ENCODE assay signal across 3 cellular contexts in the genomic region with DNA sequence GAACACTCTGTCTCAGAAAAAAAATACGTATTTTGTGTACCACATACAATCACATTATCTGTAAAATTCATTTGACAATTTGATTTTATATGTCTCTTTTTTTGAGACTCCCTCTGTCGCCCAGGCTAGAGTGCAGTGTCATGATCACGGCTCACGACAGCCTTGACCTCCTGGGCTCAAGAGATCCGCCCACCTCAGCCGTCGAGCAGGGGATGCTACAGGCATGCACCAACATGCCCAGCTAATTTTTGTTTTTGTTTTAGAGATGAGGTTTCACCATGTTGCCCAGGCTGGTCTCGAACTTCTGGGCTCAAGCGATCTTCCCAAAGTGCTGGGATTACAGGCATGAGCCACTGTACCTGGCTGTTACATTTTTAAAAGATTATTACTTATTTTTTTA.
TF ChIP-seq lines count a peak whose summit lies in the region.

No MANE protein-coding gene starts in this region.

TF ChIP-seq in HepG2, 621 proteins besides CTCF, POLR2A, EP300 and RAD21 (continues in another document):
- TF ChIP-seq ZNF788 (CRISPR knock-in tag; IDR thresholded peaks at IDR 0.05; ENCODE audit: borderline replicate concordance) (no peak), SRSF4 (IDR thresholded peaks at IDR 0.05; ENCODE audit: low read depth, low read length, poor library complexity, severe bottlenecking) (no peak), CEBPG (CRISPR knock-in tag; IDR thresholded peaks at IDR 0.05) (no peak), CBX5 (CRISPR knock-in tag; IDR thresholded peaks at IDR 0.05; ENCODE audit: borderline replicate concordance) (no peak), ZNF660 (CRISPR knock-in tag; IDR thresholded peaks at IDR 0.05; ENCODE audit: borderline replicate concordance, low read depth) (no peak), BORCS8-MEF2B (CRISPR knock-in tag; IDR thresholded peaks at IDR 0.05) (no peak), POLR2AphosphoS5 (IDR thresholded peaks at IDR 0.05; ENCODE audit: low read depth, low read length) (no peak), RXRB (CRISPR knock-in tag; IDR thresholded peaks at IDR 0.05; ENCODE audit: borderline replicate concordance) (no peak), ARNT (IDR thresholded peaks at IDR 0.05) (no peak), NCOA2 (CRISPR knock-in tag; IDR thresholded peaks at IDR 0.05) (no peak)
- TF ChIP-seq, protein P1, sequence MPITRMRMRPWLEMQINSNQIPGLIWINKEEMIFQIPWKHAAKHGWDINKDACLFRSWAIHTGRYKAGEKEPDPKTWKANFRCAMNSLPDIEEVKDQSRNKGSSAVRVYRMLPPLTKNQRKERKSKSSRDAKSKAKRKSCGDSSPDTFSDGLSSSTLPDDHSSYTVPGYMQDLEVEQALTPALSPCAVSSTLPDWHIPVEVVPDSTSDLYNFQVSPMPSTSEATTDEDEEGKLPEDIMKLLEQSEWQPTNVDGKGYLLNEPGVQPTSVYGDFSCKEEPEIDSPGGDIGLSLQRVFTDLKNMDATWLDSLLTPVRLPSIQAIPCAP (CRISPR knock-in tag; IDR thresholded peaks at IDR 0.05; ENCODE audit: low read depth) = no peak
- TF ChIP-seq, protein P2, sequence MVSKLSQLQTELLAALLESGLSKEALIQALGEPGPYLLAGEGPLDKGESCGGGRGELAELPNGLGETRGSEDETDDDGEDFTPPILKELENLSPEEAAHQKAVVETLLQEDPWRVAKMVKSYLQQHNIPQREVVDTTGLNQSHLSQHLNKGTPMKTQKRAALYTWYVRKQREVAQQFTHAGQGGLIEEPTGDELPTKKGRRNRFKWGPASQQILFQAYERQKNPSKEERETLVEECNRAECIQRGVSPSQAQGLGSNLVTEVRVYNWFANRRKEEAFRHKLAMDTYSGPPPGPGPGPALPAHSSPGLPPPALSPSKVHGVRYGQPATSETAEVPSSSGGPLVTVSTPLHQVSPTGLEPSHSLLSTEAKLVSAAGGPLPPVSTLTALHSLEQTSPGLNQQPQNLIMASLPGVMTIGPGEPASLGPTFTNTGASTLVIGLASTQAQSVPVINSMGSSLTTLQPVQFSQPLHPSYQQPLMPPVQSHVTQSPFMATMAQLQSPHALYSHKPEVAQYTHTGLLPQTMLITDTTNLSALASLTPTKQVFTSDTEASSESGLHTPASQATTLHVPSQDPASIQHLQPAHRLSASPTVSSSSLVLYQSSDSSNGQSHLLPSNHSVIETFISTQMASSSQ (IDR thresholded peaks at IDR 0.05; ENCODE audit: low read depth) = no peak
- TF ChIP-seq, protein P2 (CRISPR knock-in tag; IDR thresholded peaks at IDR 0.05; ENCODE audit: borderline replicate concordance) = no peak
- TF ChIP-seq, protein P3, sequence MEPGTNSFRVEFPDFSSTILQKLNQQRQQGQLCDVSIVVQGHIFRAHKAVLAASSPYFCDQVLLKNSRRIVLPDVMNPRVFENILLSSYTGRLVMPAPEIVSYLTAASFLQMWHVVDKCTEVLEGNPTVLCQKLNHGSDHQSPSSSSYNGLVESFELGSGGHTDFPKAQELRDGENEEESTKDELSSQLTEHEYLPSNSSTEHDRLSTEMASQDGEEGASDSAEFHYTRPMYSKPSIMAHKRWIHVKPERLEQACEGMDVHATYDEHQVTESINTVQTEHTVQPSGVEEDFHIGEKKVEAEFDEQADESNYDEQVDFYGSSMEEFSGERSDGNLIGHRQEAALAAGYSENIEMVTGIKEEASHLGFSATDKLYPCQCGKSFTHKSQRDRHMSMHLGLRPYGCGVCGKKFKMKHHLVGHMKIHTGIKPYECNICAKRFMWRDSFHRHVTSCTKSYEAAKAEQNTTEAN (CRISPR knock-in tag; conservative IDR thresholded peaks at IDR 0.05) = no peak

TF ChIP-seq in IMR-90, 13 proteins besides CTCF, POLR2A, EP300 and RAD21:
- TF ChIP-seq, protein P4, sequence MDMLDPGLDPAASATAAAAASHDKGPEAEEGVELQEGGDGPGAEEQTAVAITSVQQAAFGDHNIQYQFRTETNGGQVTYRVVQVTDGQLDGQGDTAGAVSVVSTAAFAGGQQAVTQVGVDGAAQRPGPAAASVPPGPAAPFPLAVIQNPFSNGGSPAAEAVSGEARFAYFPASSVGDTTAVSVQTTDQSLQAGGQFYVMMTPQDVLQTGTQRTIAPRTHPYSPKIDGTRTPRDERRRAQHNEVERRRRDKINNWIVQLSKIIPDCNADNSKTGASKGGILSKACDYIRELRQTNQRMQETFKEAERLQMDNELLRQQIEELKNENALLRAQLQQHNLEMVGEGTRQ (IDR thresholded peaks at IDR 0.05; ENCODE audit: low read depth, low read length) = no peak
- TF ChIP-seq BHLHE40 (IDR thresholded peaks at IDR 0.05; ENCODE audit: low read depth, low read length) (no peak), RFX5 (IDR thresholded peaks at IDR 0.05; ENCODE audit: low read depth, low read length) (no peak), FOS (IDR thresholded peaks at IDR 0.05; ENCODE audit: low read depth, low read length) (no peak), RCOR1 (IDR thresholded peaks at IDR 0.05; ENCODE audit: insufficient replicate concordance, low read length) (no peak), CHD1 (IDR thresholded peaks at IDR 0.05; ENCODE audit: low read depth, low read length) (no peak), SMC3 (IDR thresholded peaks at IDR 0.05; ENCODE audit: low read depth, low read length) (no peak), NFE2L2 (IDR thresholded peaks at IDR 0.05; ENCODE audit: low read depth, low read length) (no peak), MAZ (IDR thresholded peaks at IDR 0.05; ENCODE audit: borderline replicate concordance, low read depth, low read length) (no peak), MAFK (IDR thresholded peaks at IDR 0.05; ENCODE audit: low read depth, low read length) (no peak)

TF ChIP-seq in H1, 55 proteins besides CTCF, POLR2A, EP300 and RAD21:
- no peak for TF ChIP-seq JUN (IDR thresholded peaks at IDR 0.05; ENCODE audit: low read depth, low read length)
- TF ChIP-seq SP2 (IDR thresholded peaks at IDR 0.05; ENCODE audit: low read length) = no peak
- TF ChIP-seq, protein P5, sequence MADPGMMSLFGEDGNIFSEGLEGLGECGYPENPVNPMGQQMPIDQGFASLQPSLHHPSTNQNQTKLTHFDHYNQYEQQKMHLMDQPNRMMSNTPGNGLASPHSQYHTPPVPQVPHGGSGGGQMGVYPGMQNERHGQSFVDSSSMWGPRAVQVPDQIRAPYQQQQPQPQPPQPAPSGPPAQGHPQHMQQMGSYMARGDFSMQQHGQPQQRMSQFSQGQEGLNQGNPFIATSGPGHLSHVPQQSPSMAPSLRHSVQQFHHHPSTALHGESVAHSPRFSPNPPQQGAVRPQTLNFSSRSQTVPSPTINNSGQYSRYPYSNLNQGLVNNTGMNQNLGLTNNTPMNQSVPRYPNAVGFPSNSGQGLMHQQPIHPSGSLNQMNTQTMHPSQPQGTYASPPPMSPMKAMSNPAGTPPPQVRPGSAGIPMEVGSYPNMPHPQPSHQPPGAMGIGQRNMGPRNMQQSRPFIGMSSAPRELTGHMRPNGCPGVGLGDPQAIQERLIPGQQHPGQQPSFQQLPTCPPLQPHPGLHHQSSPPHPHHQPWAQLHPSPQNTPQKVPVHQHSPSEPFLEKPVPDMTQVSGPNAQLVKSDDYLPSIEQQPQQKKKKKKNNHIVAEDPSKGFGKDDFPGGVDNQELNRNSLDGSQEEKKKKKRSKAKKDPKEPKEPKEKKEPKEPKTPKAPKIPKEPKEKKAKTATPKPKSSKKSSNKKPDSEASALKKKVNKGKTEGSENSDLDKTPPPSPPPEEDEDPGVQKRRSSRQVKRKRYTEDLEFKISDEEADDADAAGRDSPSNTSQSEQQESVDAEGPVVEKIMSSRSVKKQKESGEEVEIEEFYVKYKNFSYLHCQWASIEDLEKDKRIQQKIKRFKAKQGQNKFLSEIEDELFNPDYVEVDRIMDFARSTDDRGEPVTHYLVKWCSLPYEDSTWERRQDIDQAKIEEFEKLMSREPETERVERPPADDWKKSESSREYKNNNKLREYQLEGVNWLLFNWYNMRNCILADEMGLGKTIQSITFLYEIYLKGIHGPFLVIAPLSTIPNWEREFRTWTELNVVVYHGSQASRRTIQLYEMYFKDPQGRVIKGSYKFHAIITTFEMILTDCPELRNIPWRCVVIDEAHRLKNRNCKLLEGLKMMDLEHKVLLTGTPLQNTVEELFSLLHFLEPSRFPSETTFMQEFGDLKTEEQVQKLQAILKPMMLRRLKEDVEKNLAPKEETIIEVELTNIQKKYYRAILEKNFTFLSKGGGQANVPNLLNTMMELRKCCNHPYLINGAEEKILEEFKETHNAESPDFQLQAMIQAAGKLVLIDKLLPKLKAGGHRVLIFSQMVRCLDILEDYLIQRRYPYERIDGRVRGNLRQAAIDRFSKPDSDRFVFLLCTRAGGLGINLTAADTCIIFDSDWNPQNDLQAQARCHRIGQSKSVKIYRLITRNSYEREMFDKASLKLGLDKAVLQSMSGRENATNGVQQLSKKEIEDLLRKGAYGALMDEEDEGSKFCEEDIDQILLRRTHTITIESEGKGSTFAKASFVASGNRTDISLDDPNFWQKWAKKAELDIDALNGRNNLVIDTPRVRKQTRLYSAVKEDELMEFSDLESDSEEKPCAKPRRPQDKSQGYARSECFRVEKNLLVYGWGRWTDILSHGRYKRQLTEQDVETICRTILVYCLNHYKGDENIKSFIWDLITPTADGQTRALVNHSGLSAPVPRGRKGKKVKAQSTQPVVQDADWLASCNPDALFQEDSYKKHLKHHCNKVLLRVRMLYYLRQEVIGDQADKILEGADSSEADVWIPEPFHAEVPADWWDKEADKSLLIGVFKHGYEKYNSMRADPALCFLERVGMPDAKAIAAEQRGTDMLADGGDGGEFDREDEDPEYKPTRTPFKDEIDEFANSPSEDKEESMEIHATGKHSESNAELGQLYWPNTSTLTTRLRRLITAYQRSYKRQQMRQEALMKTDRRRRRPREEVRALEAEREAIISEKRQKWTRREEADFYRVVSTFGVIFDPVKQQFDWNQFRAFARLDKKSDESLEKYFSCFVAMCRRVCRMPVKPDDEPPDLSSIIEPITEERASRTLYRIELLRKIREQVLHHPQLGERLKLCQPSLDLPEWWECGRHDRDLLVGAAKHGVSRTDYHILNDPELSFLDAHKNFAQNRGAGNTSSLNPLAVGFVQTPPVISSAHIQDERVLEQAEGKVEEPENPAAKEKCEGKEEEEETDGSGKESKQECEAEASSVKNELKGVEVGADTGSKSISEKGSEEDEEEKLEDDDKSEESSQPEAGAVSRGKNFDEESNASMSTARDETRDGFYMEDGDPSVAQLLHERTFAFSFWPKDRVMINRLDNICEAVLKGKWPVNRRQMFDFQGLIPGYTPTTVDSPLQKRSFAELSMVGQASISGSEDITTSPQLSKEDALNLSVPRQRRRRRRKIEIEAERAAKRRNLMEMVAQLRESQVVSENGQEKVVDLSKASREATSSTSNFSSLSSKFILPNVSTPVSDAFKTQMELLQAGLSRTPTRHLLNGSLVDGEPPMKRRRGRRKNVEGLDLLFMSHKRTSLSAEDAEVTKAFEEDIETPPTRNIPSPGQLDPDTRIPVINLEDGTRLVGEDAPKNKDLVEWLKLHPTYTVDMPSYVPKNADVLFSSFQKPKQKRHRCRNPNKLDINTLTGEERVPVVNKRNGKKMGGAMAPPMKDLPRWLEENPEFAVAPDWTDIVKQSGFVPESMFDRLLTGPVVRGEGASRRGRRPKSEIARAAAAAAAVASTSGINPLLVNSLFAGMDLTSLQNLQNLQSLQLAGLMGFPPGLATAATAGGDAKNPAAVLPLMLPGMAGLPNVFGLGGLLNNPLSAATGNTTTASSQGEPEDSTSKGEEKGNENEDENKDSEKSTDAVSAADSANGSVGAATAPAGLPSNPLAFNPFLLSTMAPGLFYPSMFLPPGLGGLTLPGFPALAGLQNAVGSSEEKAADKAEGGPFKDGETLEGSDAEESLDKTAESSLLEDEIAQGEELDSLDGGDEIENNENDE (IDR thresholded peaks at IDR 0.05; ENCODE audit: insufficient replicate concordance, low read length) = no peak
- TF ChIP-seq, protein P6, sequence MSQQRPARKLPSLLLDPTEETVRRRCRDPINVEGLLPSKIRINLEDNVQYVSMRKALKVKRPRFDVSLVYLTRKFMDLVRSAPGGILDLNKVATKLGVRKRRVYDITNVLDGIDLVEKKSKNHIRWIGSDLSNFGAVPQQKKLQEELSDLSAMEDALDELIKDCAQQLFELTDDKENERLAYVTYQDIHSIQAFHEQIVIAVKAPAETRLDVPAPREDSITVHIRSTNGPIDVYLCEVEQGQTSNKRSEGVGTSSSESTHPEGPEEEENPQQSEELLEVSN (IDR thresholded peaks at IDR 0.05) = no peak
- no peak for TF ChIP-seq SIX5 (IDR thresholded peaks at IDR 0.05; ENCODE audit: low read depth, low read length)
- TF ChIP-seq CBX8 (IDR thresholded peaks at IDR 0.05; ENCODE audit: borderline replicate concordance, low read depth, low read length) = no peak
- no peak for TF ChIP-seq SIRT6 (IDR thresholded peaks at IDR 0.05; ENCODE audit: low read length)
- no peak for TF ChIP-seq POLR2AphosphoS5 (IDR thresholded peaks at IDR 0.05; ENCODE audit: low read depth, low read length)
- no peak for TF ChIP-seq CHD1 (IDR thresholded peaks at IDR 0.05; ENCODE audit: low read depth, low read length)
- TF ChIP-seq HDAC6 (IDR thresholded peaks at IDR 0.05; ENCODE audit: low read depth, low read length) = no peak
- no peak for TF ChIP-seq TAF1 (IDR thresholded peaks at IDR 0.05; ENCODE audit: low read depth, low read length)
- TF ChIP-seq BACH1 (IDR thresholded peaks at IDR 0.05; ENCODE audit: low read length) = no peak
- no peak for TF ChIP-seq GABPA (IDR thresholded peaks at IDR 0.05; ENCODE audit: borderline replicate concordance, insufficient read depth, low read length)
- no peak for TF ChIP-seq KDM1A (IDR thresholded peaks at IDR 0.05; ENCODE audit: borderline replicate concordance, low read length)
- no peak for TF ChIP-seq KDM4A (IDR thresholded peaks at IDR 0.05; ENCODE audit: low read depth, low read length, severe bottlenecking)
- TF ChIP-seq EZH2 (IDR thresholded peaks at IDR 0.05; ENCODE audit: low read depth, low read length, severe bottlenecking) = no peak
- TF ChIP-seq SIN3A (conservative IDR thresholded peaks at IDR 0.05 in 1 of 2, IDR thresholded peaks at IDR 0.05 in 1 of 2; ENCODE audit: low read depth in 1 of 2, low read length in 2 of 2) = no peak
- no peak for TF ChIP-seq TBP (IDR thresholded peaks at IDR 0.05; ENCODE audit: low read depth, low read length)
- TF ChIP-seq HDAC2 (IDR thresholded peaks at IDR 0.05; ENCODE audit: borderline replicate concordance in 1 of 2, low read depth in 2 of 2, low read length in 2 of 2) = no peak
- no peak for TF ChIP-seq RFX5 (IDR thresholded peaks at IDR 0.05; ENCODE audit: borderline replicate concordance, low read depth, low read length)
